ENCODE assay signal across 16 cellular contexts in genomic region chr2:225399509-225399908, GRCh38. TPM values are rescaled to one million over a fixed set of nuclear protein-coding genes. Genes with fewer than 3 reads are reported as not detected.
DNase-seq lines count a peak whose midpoint lies in the region; ATAC-seq and TF ChIP-seq lines count a peak whose summit lies in the region.
"Had no signal": no experiment of that assay in that cellular context is flagged by ENCODE, and none has a peak within 500 bp of the region (broad histone marks: within the 10 kb centered on the region; RNA-seq: fewer than 3 reads in every experiment).

Gene NYAP2 (plus strand): TSS chr2:225399710. CDS start chr2:225408881, 9,171 bp downstream.

- peak within 1 kb of the TSS; percentile 88 for H3K27ac ChIP-seq in endodermal cell (ENCODE audit: low read depth, low read length)
- H3K27ac ChIP-seq: A549, skin epidermis, tibial artery had no signal

- no peaks in the 10 kb centered on the region for H3K36me3 Mint-ChIP-seq in endodermal cell (ENCODE audit: low read depth)
- no peaks in the 10 kb centered on the region for H3K36me3 Mint-ChIP-seq in chondrocyte (ENCODE audit: low read depth)
- no peaks in the 10 kb centered on the region for H3K36me3 Mint-ChIP-seq in T-cell
- H3K36me3 Mint-ChIP-seq: naive B cell had no signal

- no peak for ATAC-seq in T-cell (replicated peaks in 1 of 4)
- no peak for ATAC-seq in HG02870 (IDR thresholded peaks at IDR 0.05; ENCODE audit: unreplicated experiment)
- ATAC-seq in GM18873 (IDR thresholded peaks at IDR 0.05; ENCODE audit: low FRiP score, unreplicated experiment): no peak

- no peaks in the 10 kb centered on the region for H3K27me3 ChIP-seq in BE2C
- peaks cover 13% of the 10 kb centered on the region for H3K27me3 ChIP-seq in endodermal cell (ENCODE audit: control insufficient read depth, insufficient read depth, low read length, poor library complexity, severe bottlenecking)
- H3K27me3 ChIP-seq: tibial artery had no signal

- WGBS in endodermal cell (ENCODE audit: insufficient coverage in 1 of 2, insufficient read length in 1 of 2), 2 experiments: 80% methylated on average over 5 of the region's 5 CpGs; no CpG with 5 or more reads in 1 of the 2 experiments

- no peak within 1 kb of the TSS for H3K9ac ChIP-seq in endodermal cell (ENCODE audit: extremely low read depth, low read length, poor library complexity, severe bottlenecking)

- H3K27me3 Mint-ChIP-seq in endodermal cell (ENCODE audit: insufficient read depth) (peaks cover 2% of the 10 kb centered on the region), chondrocyte (ENCODE audit: low read depth) (peaks cover 14% of the 10 kb centered on the region), T-cell (peaks cover 26 to 48% of the 10 kb centered on the region in 2 donors)

- POLR2A ChIA-PET in T-cell (lab: Charles Lee): interaction anchor here in 1 of 2 donors (0.6 kb wide), 1 partner anchor 99 kb away, joined by 5 read pairs; no protein-coding TSS in a partner anchor

- no peaks in the 10 kb centered on the region for H3K9me3 ChIP-seq in BE2C
- no peaks in the 10 kb centered on the region for H3K9me3 ChIP-seq in endodermal cell (ENCODE audit: control insufficient read depth, low read length)
- H3K9me3 ChIP-seq: A549, tibial artery had no signal

- H3K4me3 Mint-ChIP-seq in endodermal cell (no peak within 1 kb of the TSS), chondrocyte (ENCODE audit: unreplicated experiment) (no peak within 1 kb of the TSS), T-cell (no peak within 1 kb of the TSS)
- H3K4me3 Mint-ChIP-seq: activated naive CD4-positive, alpha-beta T cell treated with anti-CD3 and anti-CD28 coated beads for 36 hours; naive B cell had no signal

- H3K27ac Mint-ChIP-seq in endodermal cell (no peak within 1 kb of the TSS), chondrocyte (ENCODE audit: unreplicated experiment) (no peak within 1 kb of the TSS), T-cell (no peak within 1 kb of the TSS)
- H3K27ac Mint-ChIP-seq: activated naive CD4-positive, alpha-beta T cell treated with anti-CD3 and anti-CD28 coated beads for 36 hours; naive B cell had no signal

- H3K4me1 ChIP-seq in BE2C (peaks cover 26% of the 10 kb centered on the region), endodermal cell (ENCODE audit: control insufficient read depth, insufficient read depth, low read length) (no peaks in the 10 kb centered on the region)
- H3K4me1 ChIP-seq: A549, tibial artery had no signal

- CTCF ChIA-PET in T-cell (lab: Charles Lee): no interaction called here

- H3K36me3 ChIP-seq in BE2C (no peaks in the 10 kb centered on the region), endodermal cell (ENCODE audit: control insufficient read depth, insufficient read depth, low read length) (no peaks in the 10 kb centered on the region)
- H3K36me3 ChIP-seq: tibial artery had no signal

- TF ChIP-seq CTCF in BE2C (IDR thresholded peaks at IDR 0.05; ENCODE audit: low read depth, low read length) (no peak), endodermal cell (conservative IDR thresholded peaks at IDR 0.05) (no peak), chondrocyte (IDR thresholded peaks at IDR 0.05) (no peak)

- H3K4me1 Mint-ChIP-seq in endodermal cell: no peaks in the 10 kb centered on the region
- no peaks in the 10 kb centered on the region for H3K4me1 Mint-ChIP-seq in chondrocyte (ENCODE audit: low read depth)
- H3K4me1 Mint-ChIP-seq in T-cell: no peaks in the 10 kb centered on the region

- DNase-seq in BE2C (peak; percentile 57), NCI-H1436 (lab: John Stamatoyannopoulos, UW) (peak; percentile 87), NCI-H510A treated with DMSO at 0.1 percent for 48 hours (lab: John Stamatoyannopoulos, UW) (peak; percentile 94), endodermal cell (no peak), chondrocyte (ENCODE audit: low spot score) (no peak), T-cell (no peak)
- DNase-seq: naive B cell, tibial artery had no signal

- peak within 1 kb of the TSS; percentile 55 for H3K4me3 ChIP-seq in BE2C (ENCODE audit: low read depth, low read length)
- H3K4me3 ChIP-seq in endodermal cell (ENCODE audit: low read length): no peak within 1 kb of the TSS
- H3K4me3 ChIP-seq: A549, skin epidermis, tibial artery had no signal

- H3K9me3 Mint-ChIP-seq in endodermal cell (no peaks in the 10 kb centered on the region), chondrocyte (ENCODE audit: low read depth) (no peaks in the 10 kb centered on the region), T-cell (no peaks in the 10 kb centered on the region)
- H3K9me3 Mint-ChIP-seq: activated naive CD4-positive, alpha-beta T cell treated with anti-CD3 and anti-CD28 coated beads for 36 hours had no signal

RNA-seq across cellular contexts. Expression of gene NYAP2, which starts in this region (rescaled TPM):
- polyA plus RNA-seq in BE2C (2012; ENCODE audit: insufficient read depth, insufficient read length, low read depth): 1.6 TPM
- total RNA-seq in endodermal cell (not detected), chondrocyte (0.05 TPM in 1 of 3 replicates, not detected in the others), T-cell (under 1 TPM in 2 of 5 donors, not detected in 3; 0.06 to 0.15 TPM)
- polyA plus RNA-seq in endodermal cell (2013, experiment 1 of 2): 0.14 TPM
- polyA plus RNA-seq in endodermal cell (2013, experiment 2 of 2): 0.17 TPM
- total RNA-seq: activated CD8-positive, alpha-beta memory T cell treated with anti-CD3 and anti-CD28 coated beads for 36 hours; activated naive CD4-positive, alpha-beta T cell treated with anti-CD3 and anti-CD28 coated beads for 36 hours; PC-3; T-helper 2 cell treated with Interferon-gamma antibody and Interleukin-4, amounts not matched to agents 100 ng/mL and 5 ng/mL, for 36 hours had no signal

Comparison
In these comparisons a context has a peak if more than half of its experiments do, and no peak if none do; other contexts are left out.
1. DNase-seq: peak in BE2C (single experiment), NCI-H1436 (single experiment) and NCI-H510A treated with DMSO at 0.1 percent for 48 hours (single experiment); none in endodermal cell (single experiment), chondrocyte (single experiment) and T-cell (0 of 34).